ENCODE assay signal across 11 cellular contexts in genomic region chr2:152046940-152047339, GRCh38. TPM values are rescaled to one million over a fixed set of nuclear protein-coding genes. Genes with fewer than 3 reads are reported as not detected.
DNase-seq lines count a peak whose midpoint lies in the region; ATAC-seq, FAIRE-seq and TF ChIP-seq lines count a peak whose summit lies in the region.
"Had no signal": no experiment of that assay in that cellular context is flagged by ENCODE, and none has a peak within 500 bp of the region (broad histone marks: within the 10 kb centered on the region; RNA-seq: fewer than 3 reads in every experiment).

No MANE protein-coding gene starts in this region.

- H3K27me3 ChIP-seq in OCI-LY3 (ENCODE audit: low read depth, low read length) (no peaks in the 10 kb centered on the region), pancreas (no peaks in the 10 kb centered on the region)

- ATAC-seq in GM18505 (IDR thresholded peaks at IDR 0.05; ENCODE audit: unreplicated experiment) (peak; percentile 78), GM21381 (IDR thresholded peaks at IDR 0.05; ENCODE audit: unreplicated experiment) (peak; percentile 52), HG03066 (IDR thresholded peaks at IDR 0.05; ENCODE audit: low read depth, unreplicated experiment) (peak; percentile 55), pancreas (no peak)
- ATAC-seq: Panc1 had no signal

- no peak for FAIRE-seq in pancreas (lab: Jason Lieb, UNC)
- FAIRE-seq: urothelium cell line had no signal

- no peaks in the 10 kb centered on the region for H4K20me1 ChIP-seq in OCI-LY3 (ENCODE audit: insufficient read depth, low read length)

- H3K9me3 ChIP-seq in OCI-LY3 (ENCODE audit: insufficient read depth, low read length) (no peaks in the 10 kb centered on the region), pancreas (no peaks in the 10 kb centered on the region)

- H3K27ac ChIP-seq in OCI-LY3 (ENCODE audit: low read length) = peak overlapping the region; percentile 42
- no peak overlapping the region for H3K27ac ChIP-seq in pancreas

- TF ChIP-seq CTCF in OCI-LY3 (IDR thresholded peaks at IDR 0.05; ENCODE audit: low read depth, low read length) = no peak
- no peak for TF ChIP-seq CTCF in pancreas (IDR thresholded peaks at IDR 0.05)

- peak overlapping the region; percentile 61 for H3K4me2 ChIP-seq in OCI-LY3 (ENCODE audit: low read length)

- H3K36me3 ChIP-seq in OCI-LY3 (replicated peaks; ENCODE audit: low read depth, low read length) (no peaks in the 10 kb centered on the region), pancreas (no peaks in the 10 kb centered on the region)

- H3K4me1 ChIP-seq in OCI-LY3 (ENCODE audit: low read length) = peaks cover 76% of the 10 kb centered on the region
- no peaks in the 10 kb centered on the region for H3K4me1 ChIP-seq in pancreas

- peak overlapping the region; percentile 14; the same call in 1 of the 2 replicates for H3K9ac ChIP-seq in OCI-LY3 (ENCODE audit: low read length)

- DNase-seq in NCI-H2029 (lab: John Stamatoyannopoulos, UW) (no peak), DMS114 treated with DMSO at 0.1 percent for 48 hours (lab: John Stamatoyannopoulos, UW; ENCODE audit: unreplicated experiment) (no peak), cerebellar cortex (ENCODE audit: low spot score) (no peak), pancreas (no peak)
- DNase-seq: DMS153 had no signal

- peak overlapping the region; percentile 18; the same call in 1 of the 2 replicates for H3K4me3 ChIP-seq in OCI-LY3 (ENCODE audit: low read length)
- no peak overlapping the region for H3K4me3 ChIP-seq in pancreas

- H2AFZ ChIP-seq in OCI-LY3 (ENCODE audit: low read depth, low read length) = no peak overlapping the region

- 68 to 77% methylated on average over 4 of the region's 4 CpGs for WGBS in pancreas, 2 donors

- TF ChIP-seq POLR2A in GM18505 (IDR thresholded peaks at IDR 0.05; ENCODE audit: borderline replicate concordance, extremely low read depth, insufficient read depth, insufficient read length) = no peak

- no peaks in the 10 kb centered on the region for H3K79me2 ChIP-seq in OCI-LY3 (ENCODE audit: low read length)

- intact Hi-C loops in pancreas (cut with DNase I) = no loop called here

RNA-seq across cellular contexts. Expression of gene CACNB4, which starts 51.9 kb away (rescaled TPM):
- 1 to 10 TPM in 3 of 6 donors, under 1 TPM in 3; 0.38 to 1.3 (median 0.96) TPM for total RNA-seq in pancreas
- polyA plus RNA-seq in pancreas = under 1 TPM; 0.34 to 0.35 TPM

Comparison
In these comparisons a context has a peak if more than half of its experiments do, and no peak if none do; other contexts are left out.
1. ATAC-seq: peak in GM18505 (single experiment), GM21381 (single experiment) and HG03066 (single experiment); none in pancreas (0 of 4).